In genomic region chr18:61948196-61948800, GRCh38 we compare ENCODE assay signal across 1 cellular context.
TF ChIP-seq lines count a peak whose summit lies in the region.

No MANE protein-coding gene starts in this region.

TF ChIP-seq in IMR-90, 13 proteins besides CTCF, POLR2A, EP300 and RAD21:
- no peak for TF ChIP-seq RFX5 (IDR thresholded peaks at IDR 0.05; ENCODE audit: low read depth, low read length)
- TF ChIP-seq MAFK (IDR thresholded peaks at IDR 0.05; ENCODE audit: low read depth, low read length): no peak
- no peak for TF ChIP-seq FOS (IDR thresholded peaks at IDR 0.05; ENCODE audit: low read depth, low read length)
- no peak for TF ChIP-seq SMC3 (IDR thresholded peaks at IDR 0.05; ENCODE audit: low read depth, low read length)
- TF ChIP-seq BHLHE40 (IDR thresholded peaks at IDR 0.05; ENCODE audit: low read depth, low read length): no peak
- no peak for TF ChIP-seq CHD1 (IDR thresholded peaks at IDR 0.05; ENCODE audit: low read depth, low read length)
- no peak for TF ChIP-seq MXI1 (IDR thresholded peaks at IDR 0.05; ENCODE audit: borderline replicate concordance, low read depth, low read length)
- no peak for TF ChIP-seq NFE2L2 (IDR thresholded peaks at IDR 0.05; ENCODE audit: low read depth, low read length)
- TF ChIP-seq USF2 (IDR thresholded peaks at IDR 0.05; ENCODE audit: low read depth, low read length): no peak
- TF ChIP-seq MAZ (IDR thresholded peaks at IDR 0.05; ENCODE audit: borderline replicate concordance, low read depth, low read length): no peak
- TF ChIP-seq RCOR1 (IDR thresholded peaks at IDR 0.05; ENCODE audit: insufficient replicate concordance, low read length): no peak
- no peak for TF ChIP-seq CEBPB (IDR thresholded peaks at IDR 0.05; ENCODE audit: low read depth, low read length)
- no peak for TF ChIP-seq ELK1 (IDR thresholded peaks at IDR 0.05; ENCODE audit: borderline replicate concordance, low read depth, low read length)
